Comparison of ENCODE assay signal across 8 cellular contexts in the genomic region with DNA sequence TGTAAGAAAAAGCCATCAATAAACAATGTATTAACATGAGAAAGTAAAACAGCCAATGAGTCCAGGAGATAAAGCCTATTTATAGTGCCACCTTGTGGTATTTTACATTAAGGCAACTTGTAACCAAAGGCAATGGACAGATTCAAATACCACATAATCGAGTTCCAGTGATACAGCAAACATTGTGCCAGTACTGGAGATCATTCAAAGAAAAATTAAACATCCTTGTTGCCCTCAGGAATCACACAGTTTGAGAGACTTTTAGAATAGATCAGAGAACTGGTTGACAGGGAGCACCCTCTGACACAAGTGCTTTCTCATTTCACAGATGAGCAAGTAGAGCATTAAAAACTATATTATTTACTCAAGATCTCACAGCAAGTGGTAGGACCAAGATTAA.
DNase-seq lines count a peak whose midpoint lies in the region; ATAC-seq, FAIRE-seq and TF ChIP-seq lines count a peak whose summit lies in the region.

No MANE protein-coding gene starts in this region.

- BruUV-seq in MCF 10A (replicated peaks; lab: Mats Ljungman, UMichigan): no TSS peak

- H3K27ac ChIP-seq in thyroid gland: no peak overlapping the region

- POLR2A ChIA-PET in MCF 10A (lab: Yijun Ruan, JAX): interaction anchor here (1.3 to 2.3 kb wide), 2 partner anchors 19 to 97 kb away, joined by 4 to 5 read pairs; a partner anchor contains a TSS

- H3K4me3 ChIP-seq in thyroid gland (replicated peaks in 1 of 3): no peak overlapping the region

- intact Hi-C loops in MCF 10A (cut with micrococcal nuclease): loop anchor here (1.0 to 5.0 kb wide), 4 partner anchors 94 to 1292 kb away; no protein-coding TSS in a partner anchor
- intact Hi-C loops in thyroid gland (cut with DNase I): no loop called here

- TF ChIP-seq CTCF in MCF 10A (IDR thresholded peaks at IDR 0.05; ENCODE audit: unreplicated experiment) (peak; percentile 56), thyroid gland (IDR thresholded peaks at IDR 0.05) (peak; percentile 31 to 75 (median 50))

- no peaks in the 10 kb centered on the region for H3K4me1 ChIP-seq in thyroid gland

- H3K36me3 Mint-ChIP-seq in activated T-cell treated with anti-CD3 and anti-CD28 coated beads, Interleukin-2, amount 50 U/mL, for 72 hours (ENCODE audit: insufficient read depth in 2 of 2): peaks cover 4 to 18% of the 10 kb centered on the region in 2 donors
- peaks cover 68% of the 10 kb centered on the region for H3K36me3 Mint-ChIP-seq in activated T-cell treated with anti-CD3 and anti-CD28 coated beads, Interleukin-2, amount 50 U/mL, for 24 hours (ENCODE audit: low read depth)
- peaks cover 16% of the 10 kb centered on the region for H3K36me3 Mint-ChIP-seq in MCF 10A (ENCODE audit: insufficient read depth, unreplicated experiment)

- H3K27me3 Mint-ChIP-seq in activated T-cell treated with anti-CD3 and anti-CD28 coated beads, Interleukin-2, amount 50 U/mL, for 72 hours (ENCODE audit: low read depth): no peaks in the 10 kb centered on the region
- no peaks in the 10 kb centered on the region for H3K27me3 Mint-ChIP-seq in activated T-cell treated with anti-CD3 and anti-CD28 coated beads, Interleukin-2, amount 50 U/mL, for 24 hours
- H3K27me3 Mint-ChIP-seq in MCF 10A (ENCODE audit: insufficient read depth, unreplicated experiment): no peaks in the 10 kb centered on the region

- peak overlapping the region; percentile 50 for H3K27ac Mint-ChIP-seq in activated T-cell treated with anti-CD3 and anti-CD28 coated beads, Interleukin-2, amount 50 U/mL, for 72 hours
- no peak overlapping the region for H3K27ac Mint-ChIP-seq in activated T-cell treated with anti-CD3 and anti-CD28 coated beads, Interleukin-2, amount 50 U/mL, for 24 hours
- H3K27ac Mint-ChIP-seq in MCF 10A (ENCODE audit: low read depth, unreplicated experiment): no peak overlapping the region

- DNase-seq in activated T-cell treated with anti-CD3 and anti-CD28 coated beads, Interleukin-2, amount 50 U/mL, for 72 hours: no peak
- no peak for DNase-seq in activated T-cell treated with anti-CD3 and anti-CD28 coated beads, Interleukin-2, amount 50 U/mL, for 24 hours
- DNase-seq in NCI-H526 (lab: John Stamatoyannopoulos, UW) (peak; percentile 47 to 55), MCF 10A (ENCODE audit: unreplicated experiment) (peak; percentile 65), thyroid gland (no peak)

- CTCF ChIA-PET in MCF 10A (lab: Yijun Ruan, JAX): interaction anchor here (0.6 to 3.4 kb wide), 20 partner anchors 10 to 1288 kb away, joined by 3 to 22 read pairs (median 4); a partner anchor contains a TSS

- peak; percentile 41 to 46 for ATAC-seq in activated T-cell treated with anti-CD3 and anti-CD28 coated beads, Interleukin-2, amount 50 U/mL, for 72 hours (replicated peaks in 1 of 2)
- peak; percentile 53 for ATAC-seq in HG03060 (IDR thresholded peaks at IDR 0.05; ENCODE audit: low read depth, unreplicated experiment)
- no peak for ATAC-seq in GM18873 (IDR thresholded peaks at IDR 0.05; ENCODE audit: low FRiP score, unreplicated experiment)

- H3K9me3 Mint-ChIP-seq in activated T-cell treated with anti-CD3 and anti-CD28 coated beads, Interleukin-2, amount 50 U/mL, for 72 hours: no peaks in the 10 kb centered on the region
- H3K9me3 Mint-ChIP-seq in activated T-cell treated with anti-CD3 and anti-CD28 coated beads, Interleukin-2, amount 50 U/mL, for 24 hours: no peaks in the 10 kb centered on the region
- H3K9me3 Mint-ChIP-seq in MCF 10A (ENCODE audit: unreplicated experiment): no peaks in the 10 kb centered on the region

- H3K4me3 Mint-ChIP-seq in activated T-cell treated with anti-CD3 and anti-CD28 coated beads, Interleukin-2, amount 50 U/mL, for 72 hours: no peak overlapping the region
- H3K4me3 Mint-ChIP-seq in activated T-cell treated with anti-CD3 and anti-CD28 coated beads, Interleukin-2, amount 50 U/mL, for 24 hours: no peak overlapping the region
- H3K4me3 Mint-ChIP-seq in MCF 10A (ENCODE audit: unreplicated experiment): no peak overlapping the region

- H3K27me3 ChIP-seq in thyroid gland: no peaks in the 10 kb centered on the region

- FAIRE-seq in islet of Langerhans (lab: Jason Lieb, UNC): peak; percentile 99

- no peak for TF ChIP-seq POLR2A in thyroid gland (IDR thresholded peaks at IDR 0.05)

- no peaks in the 10 kb centered on the region for H3K9me3 ChIP-seq in thyroid gland

- peaks cover under 1% of the 10 kb centered on the region for H3K4me1 Mint-ChIP-seq in activated T-cell treated with anti-CD3 and anti-CD28 coated beads, Interleukin-2, amount 50 U/mL, for 72 hours (ENCODE audit: low read depth)
- peaks cover 3% of the 10 kb centered on the region for H3K4me1 Mint-ChIP-seq in activated T-cell treated with anti-CD3 and anti-CD28 coated beads, Interleukin-2, amount 50 U/mL, for 24 hours (ENCODE audit: low read depth)
- no peaks in the 10 kb centered on the region for H3K4me1 Mint-ChIP-seq in MCF 10A (ENCODE audit: insufficient read depth, unreplicated experiment)

- WGBS in thyroid gland, 2 donors: 0 to 14% methylated on average over 1 of the region's 1 CpG

- no peaks in the 10 kb centered on the region for H3K36me3 ChIP-seq in thyroid gland

Comparison
In these comparisons a context has a peak if more than half of its experiments do, and no peak if none do; other contexts are left out.
1. DNase-seq: peak in NCI-H526 (2 of 2) and MCF 10A (single experiment); none in activated T-cell treated with anti-CD3 and anti-CD28 coated beads, Interleukin-2, amount 50 U/mL, for 72 hours (0 of 2), activated T-cell treated with anti-CD3 and anti-CD28 coated beads, Interleukin-2, amount 50 U/mL, for 24 hours (single experiment) and thyroid gland (0 of 2).